Comparison of ENCODE assay signal across 12 cellular contexts in genomic region chr1:33624991-33625870, GRCh38.
DNase-seq lines count a peak whose midpoint lies in the region; ATAC-seq, FAIRE-seq and TF ChIP-seq lines count a peak whose summit lies in the region.
"Had no signal": no experiment of that assay in that cellular context is flagged by ENCODE, and none has a peak within 500 bp of the region (broad histone marks: within the 10 kb centered on the region; RNA-seq: fewer than 3 reads in every experiment).

No MANE protein-coding gene starts in this region.

- peak; percentile 34 for ATAC-seq in activated CD8-positive, alpha-beta T cell treated with anti-CD3 and anti-CD28 coated beads for 36 hours
- no peak for ATAC-seq in activated CD8-positive, alpha-beta T cell treated with anti-CD3 and anti-CD28 coated beads, Interleukin-2, amount 10 ng/mL, durations not matched to agents 7 days and 5 days
- no peak for ATAC-seq in activated naive CD8-positive, alpha-beta T cell treated with anti-CD3 and anti-CD28 coated beads, Interleukin-2, amount 50 U/mL, for 24 hours
- no peak for ATAC-seq in HG03159 (IDR thresholded peaks at IDR 0.05; ENCODE audit: unreplicated experiment)
- ATAC-seq: heart left ventricle had no signal

- no peak overlapping the region for H3K4me3 Mint-ChIP-seq in activated CD8-positive, alpha-beta T cell treated with anti-CD3 and anti-CD28 coated beads for 36 hours
- H3K4me3 Mint-ChIP-seq in activated CD8-positive, alpha-beta T cell treated with anti-CD3 and anti-CD28 coated beads, Interleukin-2, amount 10 ng/mL, durations not matched to agents 7 days and 5 days, result no peak overlapping the region
- H3K4me3 Mint-ChIP-seq in activated naive CD8-positive, alpha-beta T cell treated with anti-CD3 and anti-CD28 coated beads, Interleukin-2, amount 50 U/mL, for 24 hours, result no peak overlapping the region
- H3K4me3 Mint-ChIP-seq: T-helper 1 cell treated with Interleukin-12 subunit alpha and Interleukin-12 subunit beta and Interleukin-4 antibody, amounts not matched to agents 30 μg/mL and 1 μg/mL, for 36 hours had no signal

- no peaks in the 10 kb centered on the region for H4K20me1 ChIP-seq in osteoblast (ENCODE audit: insufficient read depth, low read length)

- H3K4me2 ChIP-seq in osteoblast (ENCODE audit: insufficient read depth, low read length), result no peak overlapping the region

- FAIRE-seq in GM19239 (lab: Jason Lieb, UNC), result no peak

- no peaks in the 10 kb centered on the region for H3K4me1 Mint-ChIP-seq in activated CD8-positive, alpha-beta T cell treated with anti-CD3 and anti-CD28 coated beads for 36 hours (ENCODE audit: low read depth)
- H3K4me1 Mint-ChIP-seq in activated CD8-positive, alpha-beta T cell treated with anti-CD3 and anti-CD28 coated beads, Interleukin-2, amount 10 ng/mL, durations not matched to agents 7 days and 5 days (ENCODE audit: low read depth), result no peaks in the 10 kb centered on the region
- no peaks in the 10 kb centered on the region for H3K4me1 Mint-ChIP-seq in activated naive CD8-positive, alpha-beta T cell treated with anti-CD3 and anti-CD28 coated beads, Interleukin-2, amount 50 U/mL, for 24 hours

- H3K36me3 ChIP-seq in osteoblast (ENCODE audit: insufficient read depth, low read length), result no peaks in the 10 kb centered on the region
- H3K36me3 ChIP-seq: heart left ventricle had no signal

- POLR2A ChIA-PET in activated CD8-positive, alpha-beta T cell treated with anti-CD3 and anti-CD28 coated beads for 36 hours (lab: Charles Lee), result no interaction called here
- POLR2A ChIA-PET in activated CD8-positive, alpha-beta T cell treated with anti-CD3 and anti-CD28 coated beads, Interleukin-2, amount 10 ng/mL, durations not matched to agents 7 days and 5 days (lab: Charles Lee), result no interaction called here

- H3K79me2 ChIP-seq in osteoblast (ENCODE audit: insufficient read depth, low read length), result no peaks in the 10 kb centered on the region

- H3K27ac Mint-ChIP-seq in activated CD8-positive, alpha-beta T cell treated with anti-CD3 and anti-CD28 coated beads for 36 hours, result no peak overlapping the region
- no peak overlapping the region for H3K27ac Mint-ChIP-seq in activated CD8-positive, alpha-beta T cell treated with anti-CD3 and anti-CD28 coated beads, Interleukin-2, amount 10 ng/mL, durations not matched to agents 7 days and 5 days
- no peak overlapping the region for H3K27ac Mint-ChIP-seq in activated naive CD8-positive, alpha-beta T cell treated with anti-CD3 and anti-CD28 coated beads, Interleukin-2, amount 50 U/mL, for 24 hours
- H3K27ac Mint-ChIP-seq: T-helper 1 cell treated with Interleukin-12 subunit alpha and Interleukin-12 subunit beta and Interleukin-4 antibody, amounts not matched to agents 30 μg/mL and 1 μg/mL, for 36 hours had no signal

- intact Hi-C loops in activated CD8-positive, alpha-beta T cell treated with anti-CD3 and anti-CD28 coated beads for 36 hours (cut with micrococcal nuclease), result no loop called here

- CTCF ChIA-PET in activated CD8-positive, alpha-beta T cell treated with anti-CD3 and anti-CD28 coated beads for 36 hours (lab: Charles Lee), result interaction anchor here (0.8 to 1.9 kb wide), 5 partner anchors 10 to 538 kb away, joined by 3 to 10 read pairs (median 3); no protein-coding TSS in a partner anchor
- CTCF ChIA-PET in activated CD8-positive, alpha-beta T cell treated with anti-CD3 and anti-CD28 coated beads, Interleukin-2, amount 10 ng/mL, durations not matched to agents 7 days and 5 days (lab: Charles Lee), result interaction anchor here (0.8 kb wide), 1 partner anchor 12 kb away, joined by 4 read pairs; no protein-coding TSS in a partner anchor

- H3K27me3 ChIP-seq in osteoblast (ENCODE audit: insufficient read depth, low read length), result no peaks in the 10 kb centered on the region

- TF ChIP-seq CTCF in activated CD8-positive, alpha-beta T cell treated with anti-CD3 and anti-CD28 coated beads for 36 hours (IDR thresholded peaks at IDR 0.05), result peak; percentile 56
- TF ChIP-seq CTCF in HFF-Myc (IDR thresholded peaks at IDR 0.05; ENCODE audit: low read depth, low read length, missing control alignments), result peak; percentile 43
- peak; percentile 18 for TF ChIP-seq CTCF in osteoblast (IDR thresholded peaks at IDR 0.05; ENCODE audit: extremely low read depth, low read depth, low read length)

- no peaks in the 10 kb centered on the region for H3K9me3 Mint-ChIP-seq in activated CD8-positive, alpha-beta T cell treated with anti-CD3 and anti-CD28 coated beads for 36 hours
- H3K9me3 Mint-ChIP-seq in activated CD8-positive, alpha-beta T cell treated with anti-CD3 and anti-CD28 coated beads, Interleukin-2, amount 10 ng/mL, durations not matched to agents 7 days and 5 days (ENCODE audit: insufficient read depth), result no peaks in the 10 kb centered on the region
- H3K9me3 Mint-ChIP-seq in activated naive CD8-positive, alpha-beta T cell treated with anti-CD3 and anti-CD28 coated beads, Interleukin-2, amount 50 U/mL, for 24 hours, result no peaks in the 10 kb centered on the region
- H3K9me3 Mint-ChIP-seq: T-helper 1 cell treated with Interleukin-12 subunit alpha and Interleukin-12 subunit beta and Interleukin-4 antibody, amounts not matched to agents 30 μg/mL and 1 μg/mL, for 36 hours had no signal

- H3K36me3 Mint-ChIP-seq in activated CD8-positive, alpha-beta T cell treated with anti-CD3 and anti-CD28 coated beads for 36 hours (ENCODE audit: low read depth), result no peaks in the 10 kb centered on the region
- H3K36me3 Mint-ChIP-seq in activated CD8-positive, alpha-beta T cell treated with anti-CD3 and anti-CD28 coated beads, Interleukin-2, amount 10 ng/mL, durations not matched to agents 7 days and 5 days (ENCODE audit: low read depth), result no peaks in the 10 kb centered on the region
- H3K36me3 Mint-ChIP-seq in activated naive CD8-positive, alpha-beta T cell treated with anti-CD3 and anti-CD28 coated beads, Interleukin-2, amount 50 U/mL, for 24 hours (ENCODE audit: low read depth), result no peaks in the 10 kb centered on the region

- DNase-seq in activated CD8-positive, alpha-beta T cell treated with anti-CD3 and anti-CD28 coated beads for 36 hours, result peak; percentile 22
- no peak for DNase-seq in activated CD8-positive, alpha-beta T cell treated with anti-CD3 and anti-CD28 coated beads, Interleukin-2, amount 10 ng/mL, durations not matched to agents 7 days and 5 days
- DNase-seq in HFF-Myc (ENCODE audit: extremely low read depth, low read depth) (no peak), osteoblast (ENCODE audit: insufficient read length, low spot score, missing footprints) (no peak), GM19239 (ENCODE audit: insufficient read length, low spot score) (no peak), NCI-H2029 treated with DMSO at 0.1 percent for 48 hours (lab: John Stamatoyannopoulos, UW) (no peak)
- peak; percentile 18 for DNase-seq in activated naive CD8-positive, alpha-beta T cell treated with anti-CD3 and anti-CD28 coated beads, Interleukin-2, amount 50 U/mL, for 24 hours
- DNase-seq: C1 segment of cervical spinal cord, heart left ventricle, NCI-H2081 treated with DMSO at 0.1 percent for 48 hours had no signal

- H3K27ac ChIP-seq in osteoblast (ENCODE audit: low read depth, low read length), result no peak overlapping the region
- H3K27ac ChIP-seq: heart left ventricle had no signal

- no peaks in the 10 kb centered on the region for H3K9me3 ChIP-seq in osteoblast (ENCODE audit: low read depth, low read length)
- H3K9me3 ChIP-seq: heart left ventricle had no signal

- H3K4me3 ChIP-seq in HFF-Myc (replicated peaks; ENCODE audit: low read depth, low read length) (no peak overlapping the region), osteoblast (ENCODE audit: insufficient read depth, low read length) (no peak overlapping the region)
- H3K4me3 ChIP-seq: heart left ventricle had no signal

- no peaks in the 10 kb centered on the region for H3K4me1 ChIP-seq in osteoblast (ENCODE audit: insufficient read depth, low read length)

- H3K27me3 Mint-ChIP-seq in activated CD8-positive, alpha-beta T cell treated with anti-CD3 and anti-CD28 coated beads for 36 hours, result peaks cover 18% of the 10 kb centered on the region
- peaks cover 16% of the 10 kb centered on the region for H3K27me3 Mint-ChIP-seq in activated CD8-positive, alpha-beta T cell treated with anti-CD3 and anti-CD28 coated beads, Interleukin-2, amount 10 ng/mL, durations not matched to agents 7 days and 5 days (ENCODE audit: low read depth)
- H3K27me3 Mint-ChIP-seq in activated naive CD8-positive, alpha-beta T cell treated with anti-CD3 and anti-CD28 coated beads, Interleukin-2, amount 50 U/mL, for 24 hours, result peaks cover 31% of the 10 kb centered on the region

- no peak overlapping the region for H2AFZ ChIP-seq in osteoblast (ENCODE audit: low read length)

Comparison
In these comparisons a context has a peak if more than half of its experiments do, and no peak if none do; other contexts are left out.
1. DNase-seq: peak in activated CD8-positive, alpha-beta T cell treated with anti-CD3 and anti-CD28 coated beads for 36 hours (single experiment) and activated naive CD8-positive, alpha-beta T cell treated with anti-CD3 and anti-CD28 coated beads, Interleukin-2, amount 50 U/mL, for 24 hours (single experiment); none in activated CD8-positive, alpha-beta T cell treated with anti-CD3 and anti-CD28 coated beads, Interleukin-2, amount 10 ng/mL, durations not matched to agents 7 days and 5 days (single experiment), HFF-Myc (single experiment), osteoblast (single experiment), GM19239 (single experiment) and NCI-H2029 treated with DMSO at 0.1 percent for 48 hours (single experiment).
2. Peak in every context shown above with its lines, with median percentiles within 50 percentile points of each other: CTCF ChIP-seq.